42 cellular contexts compared by ENCODE assay signal in the genomic region with DNA sequence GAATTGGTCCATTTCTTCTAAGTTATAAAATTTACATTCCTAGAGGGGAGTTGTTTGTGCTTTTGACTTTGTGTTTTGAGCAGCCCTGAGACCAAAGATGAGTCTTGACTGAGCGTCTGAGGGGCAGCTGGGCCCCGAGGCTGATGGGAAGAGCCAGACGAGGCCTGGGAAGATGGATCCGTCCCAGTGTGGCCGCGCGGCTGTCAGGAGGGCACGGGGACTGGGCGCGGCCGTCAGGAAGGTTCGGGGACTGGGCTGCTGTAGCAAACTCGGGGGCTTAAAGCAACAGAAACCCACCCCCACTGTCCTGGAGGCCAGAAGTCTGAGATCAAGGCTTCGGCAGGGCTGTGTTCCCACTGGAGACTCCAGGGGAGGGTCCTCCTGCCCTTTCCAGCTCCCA. TPM values are rescaled to one million over a fixed set of nuclear protein-coding genes. Genes with fewer than 3 reads are reported as not detected.
"Had no signal": no experiment of that assay in that cellular context is flagged by ENCODE, and none has a peak within 500 bp of the region (broad histone marks: within the 10 kb centered on the region; RNA-seq: fewer than 3 reads in every experiment).

No MANE protein-coding gene starts in this region.

- DNase-seq: activated B cell treated with CpG ODN at 0.5 μM for 24 hours; activated CD4-positive, alpha-beta T cell treated with anti-CD3 and anti-CD28 coated beads for 48 hours; activated CD4-positive, alpha-beta T cell treated with anti-CD3 and anti-CD28 coated beads, Interleukin-2, amount 50 U/mL, for 1 hour; activated CD4-positive, alpha-beta T cell treated with anti-CD3 and anti-CD28 coated beads, Interleukin-2, amount 50 U/mL, for 48 hours; activated CD8-positive, alpha-beta memory T cell treated with anti-CD3 and anti-CD28 coated beads for 24 hours; activated CD8-positive, alpha-beta T cell treated with anti-CD3 and anti-CD28 coated beads for 36 hours; activated effector memory CD4-positive, alpha-beta T cell treated with Interleukin-2 at 50 U/mL for 16 hours; activated gamma-delta T cell treated with Interleukin-2 at 50 U/mL for 16 hours; activated naive CD4-positive, alpha-beta T cell treated with anti-CD3 and anti-CD28 coated beads, Interleukin-2, amount 50 U/mL, for 16 hours; activated naive CD4-positive, alpha-beta T cell treated with Interleukin-2 at 50 U/mL for 16 hours; activated T-cell treated with anti-CD3 and anti-CD28 coated beads, Interleukin-2, amount 50 U/mL, for 4 hours; amniotic stem cell; anterior cingulate cortex; brain microvascular endothelial cell; cortex of kidney; dermis blood vessel endothelial cell; effector CD4-positive, alpha-beta T cell; effector memory CD8-positive, alpha-beta T cell; esophagus squamous epithelium; foreskin melanocyte; head of caudate nucleus; T-helper 1 cell; T-helper 17 cell; T1000; WERI-Rb-1 had no signal

- H3K4me3 ChIP-seq: esophagus squamous epithelium, gastroesophageal sphincter had no signal

- H3K27ac Mint-ChIP-seq: activated B cell treated with CpG ODN at 0.5 μM for 24 hours; activated CD8-positive, alpha-beta T cell treated with anti-CD3 and anti-CD28 coated beads for 36 hours; activated naive CD8-positive, alpha-beta T cell; activated T-helper 17 cell treated with anti-CD3 and anti-CD28 coated beads, Interleukin-2, amount 50 U/mL, for 72 hours; effector memory CD8-positive, alpha-beta T cell; T-helper 17 cell; T-helper 2 cell treated with Interferon-gamma antibody and Interleukin-4, amounts not matched to agents 5 μg/mL and 100 μg/mL, for 36 hours had no signal

- H3K36me3 ChIP-seq: brain microvascular endothelial cell, esophagus squamous epithelium, gastroesophageal sphincter, WERI-Rb-1 had no signal

- H3K9me3 Mint-ChIP-seq: activated T-helper 17 cell treated with anti-CD3 and anti-CD28 coated beads, Interleukin-2, amount 50 U/mL, for 72 hours; effector memory CD8-positive, alpha-beta T cell had no signal

- H3K27me3 ChIP-seq: brain microvascular endothelial cell had no signal

- H3K4me1 Mint-ChIP-seq: activated B cell treated with CpG ODN at 0.5 μM for 24 hours; activated T-helper 17 cell treated with anti-CD3 and anti-CD28 coated beads, Interleukin-2, amount 50 U/mL, for 72 hours; central memory CD8-positive, alpha-beta T cell; T-helper 17 cell had no signal

- H3K27ac ChIP-seq: brain microvascular endothelial cell, epithelial cell of prostate, esophagus squamous epithelium, gastroesophageal sphincter, WERI-Rb-1 had no signal

- H3K4me3 Mint-ChIP-seq: activated B cell treated with CpG ODN at 0.5 μM for 24 hours; activated CD8-positive, alpha-beta T cell treated with anti-CD3 and anti-CD28 coated beads for 36 hours; activated naive CD8-positive, alpha-beta T cell; activated T-cell treated with anti-CD3 and anti-CD28 coated beads, Interleukin-2, amount 50 U/mL, for 4 hours; activated T-helper 17 cell treated with anti-CD3 and anti-CD28 coated beads, Interleukin-2, amount 50 U/mL, for 72 hours; central memory CD8-positive, alpha-beta T cell; effector memory CD8-positive, alpha-beta T cell; T-helper 17 cell; T-helper 2 cell treated with Interferon-gamma antibody and Interleukin-4, amounts not matched to agents 5 μg/mL and 100 μg/mL, for 36 hours had no signal

- H3K27me3 Mint-ChIP-seq: activated B cell treated with CpG ODN at 0.5 μM for 24 hours; activated naive CD8-positive, alpha-beta T cell; activated T-helper 17 cell treated with anti-CD3 and anti-CD28 coated beads, Interleukin-2, amount 50 U/mL, for 72 hours; central memory CD8-positive, alpha-beta T cell; T-helper 17 cell had no signal

- ATAC-seq: activated CD4-positive, CD25-positive, alpha-beta regulatory T cell treated with anti-CD3 and anti-CD28 coated beads, Interleukin-2, amount 50 U/mL, for 24 hours; activated CD8-positive, alpha-beta T cell treated with anti-CD3 and anti-CD28 coated beads for 36 hours; activated T-cell treated with anti-CD3 and anti-CD28 coated beads, Interleukin-2, amount 50 U/mL, for 4 hours; activated T-helper 17 cell treated with anti-CD3 and anti-CD28 coated beads, Interleukin-2, amount 50 U/mL, for 72 hours; effector memory CD8-positive, alpha-beta T cell; gastroesophageal sphincter; T-helper 17 cell had no signal

- H3K4me1 ChIP-seq: esophagus squamous epithelium, gastroesophageal sphincter had no signal

- H3K36me3 Mint-ChIP-seq: activated naive CD8-positive, alpha-beta T cell had no signal

RNA-seq across cellular contexts. Expression of a gene that starts 38.2 kb away (rescaled TPM):
- total RNA-seq: activated B cell treated with CpG ODN at 0.5 μM for 24 hours; activated CD8-positive, alpha-beta T cell treated with anti-CD3 and anti-CD28 coated beads for 36 hours; activated T-cell treated with anti-CD3 and anti-CD28 coated beads, Interleukin-2, amount 50 U/mL, for 4 hours; activated T-helper 17 cell treated with anti-CD3 and anti-CD28 coated beads, Interleukin-2, amount 50 U/mL, for 72 hours; astrocyte; bronchial epithelial cell; cardiac septum; cerebellum; dermis blood vessel endothelial cell; endothelial cell of umbilical vein; esophagus squamous epithelium; fibroblast of lung; fibroblast of villous mesenchyme; gastroesophageal sphincter; glomerular endothelial cell; T-helper 17 cell had no signal
- polyA plus RNA-seq: adipose tissue, endothelial cell of umbilical vein, esophagus, fibroblast of lung had no signal
